7 cellular contexts compared by ENCODE assay signal in the genomic region with DNA sequence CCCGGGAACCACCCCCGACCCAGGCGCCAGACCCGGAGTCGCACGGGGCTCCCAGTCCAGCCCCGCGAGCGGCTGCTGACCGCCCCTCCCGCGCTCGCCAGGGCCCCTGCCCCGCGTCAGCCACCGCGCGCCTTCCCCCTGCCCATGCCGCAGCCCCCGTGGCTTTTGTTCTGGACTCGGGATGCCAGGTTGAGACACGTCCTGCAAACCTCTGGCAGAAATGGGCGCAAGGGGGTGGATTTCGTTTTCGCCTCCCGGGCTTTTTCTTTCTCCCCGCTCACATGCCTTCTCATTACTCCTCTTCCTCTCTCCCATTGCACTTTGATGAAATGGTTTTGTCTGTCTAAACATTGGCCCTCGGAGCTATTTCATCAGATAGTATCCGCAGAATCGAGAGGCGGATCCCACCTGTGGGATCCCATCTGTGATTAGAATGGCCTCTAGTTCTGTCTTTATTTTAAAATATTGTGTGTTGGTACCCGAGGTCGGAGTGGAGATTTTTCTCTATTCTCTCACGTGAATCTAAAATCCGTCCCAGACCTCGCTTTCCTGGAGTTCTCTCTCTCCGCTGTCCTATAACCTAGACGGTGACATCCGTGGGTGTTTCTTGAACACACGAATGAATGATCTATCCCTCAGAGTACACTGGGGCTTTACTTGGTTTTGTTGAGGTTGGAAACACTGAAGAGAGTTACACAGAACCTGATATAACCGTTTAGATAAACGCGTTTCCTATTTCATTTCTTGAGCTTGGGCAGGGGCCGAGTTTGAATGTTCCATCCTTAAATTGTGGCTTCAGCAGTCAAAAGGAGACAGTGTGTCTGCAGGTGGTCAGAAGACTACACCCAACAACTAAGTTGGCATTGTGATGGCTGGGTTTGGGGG. TPM values are rescaled to one million over a fixed set of nuclear protein-coding genes. Genes with fewer than 3 reads are reported as not detected.
A peak's percentile ranks its signal among the peaks of the same experiment; 100 is the strongest.
DNase-seq lines count a peak whose midpoint lies in the region; ATAC-seq and TF ChIP-seq lines count a peak whose summit lies in the region.

No MANE protein-coding gene starts in this region.

- WGBS in mammary epithelial cell (ENCODE audit: low coverage, missing lambda C conversion rate): 3% methylated on average over 33 of the region's 44 CpGs

- TF ChIP-seq POLR2A in GM18505 (IDR thresholded peaks at IDR 0.05; ENCODE audit: borderline replicate concordance, extremely low read depth, insufficient read depth, insufficient read length): no peak

- peak; percentile 25 for DNase-seq in mammary epithelial cell
- no peak for DNase-seq in NCI-H82 treated with DMSO at 0.1 percent for 48 hours (lab: John Stamatoyannopoulos, UW; ENCODE audit: unreplicated experiment)
- no peak for DNase-seq in NOMO-1 treated with DMSO at 0.1 percent for 48 hours (lab: John Stamatoyannopoulos, UW; ENCODE audit: unreplicated experiment)

- peak overlapping the region; percentile 48 for H3K9ac ChIP-seq in mammary epithelial cell (ENCODE audit: insufficient read depth, low read length)

- in situ Hi-C loops in mammary epithelial cell (cut with MboI; ENCODE audit: low sequenced_read_pairs in 2 of 2): no loop called here

- H3K9me3 ChIP-seq in mammary epithelial cell (replicated peaks; ENCODE audit: insufficient read depth, low read length): no peaks in the 10 kb centered on the region
- no peaks in the 10 kb centered on the region for H3K9me3 ChIP-seq in mononuclear cell (ENCODE audit: low read depth, low read length)

- H3K27me3 ChIP-seq in mammary epithelial cell (ENCODE audit: insufficient read depth, low read length) (no peaks in the 10 kb centered on the region), mononuclear cell (ENCODE audit: insufficient read depth, low read length) (peaks cover 8% of the 10 kb centered on the region)

- BruUV-seq in mammary epithelial cell (replicated peaks; lab: Mats Ljungman, UMichigan): no TSS peak

- peak overlapping the region; percentile 5 for H3K27ac ChIP-seq in mammary epithelial cell (ENCODE audit: insufficient read depth, low read depth, low read length)

- H4K20me1 ChIP-seq in mammary epithelial cell (ENCODE audit: insufficient read depth, low read length): no peaks in the 10 kb centered on the region

- H3K79me2 ChIP-seq in mammary epithelial cell (ENCODE audit: insufficient read depth, low read length): peaks cover 32% of the 10 kb centered on the region

- H3K4me1 ChIP-seq in mammary epithelial cell (ENCODE audit: insufficient read depth, low read length) (peaks cover 12% of the 10 kb centered on the region), mononuclear cell (ENCODE audit: insufficient read depth, low read length) (peaks cover 25% of the 10 kb centered on the region)

- ATAC-seq in GM19025 (IDR thresholded peaks at IDR 0.05; ENCODE audit: low read depth, unreplicated experiment) (peak; percentile 13), HG03520 (IDR thresholded peaks at IDR 0.05; ENCODE audit: unreplicated experiment) (peak; percentile 8), GM18505 (IDR thresholded peaks at IDR 0.05; ENCODE audit: unreplicated experiment) (no peak)

- dilution Hi-C loops in mammary epithelial cell (cut with HindIII; ENCODE audit: low sequenced_read_pairs): no loop called here

- intact Hi-C loops in mammary epithelial cell (cut with micrococcal nuclease): loop anchor here (1.0 to 5.0 kb wide), 4 partner anchors 71 to 289 kb away; a partner anchor contains a TSS

- H3K4me2 ChIP-seq in mammary epithelial cell (ENCODE audit: insufficient read depth, low read depth, low read length): peak overlapping the region; percentile 80

- CTCF ChIA-PET in mammary epithelial cell (lab: Charles Lee; ENCODE audit: low non-redundant PET): no interaction called here

- H3K4me3 ChIP-seq in mammary epithelial cell (replicated peaks in 1 of 3; ENCODE audit: insufficient read depth in 1 of 3, low read depth in 2 of 3, low read length in 3 of 3) (peak overlapping the region; percentile 90 to 95 (median 94)), mononuclear cell (ENCODE audit: low read length) (peak overlapping the region; percentile 46)

- no peaks in the 10 kb centered on the region for H3K36me3 ChIP-seq in mammary epithelial cell (ENCODE audit: insufficient read depth, low read length)

- H2AFZ ChIP-seq in mammary epithelial cell (ENCODE audit: low read depth, low read length): peak overlapping the region; percentile 93

- TF ChIP-seq CTCF in mammary epithelial cell (conservative IDR thresholded peaks at IDR 0.05 in 1 of 2, IDR thresholded peaks at IDR 0.05 in 1 of 2; ENCODE audit: extremely low read depth in 1 of 2, insufficient read depth in 1 of 2, low read depth in 1 of 2, low read length in 2 of 2): no peak

RNA-seq across cellular contexts. Expression of a gene that starts 1.9 kb away (rescaled TPM):
- total RNA-seq in mammary epithelial cell (10 to 100 TPM; 17.8 to 20.2 TPM), mononuclear cell (1.8 TPM)
- polyA plus RNA-seq in mammary epithelial cell: 8.4 TPM
- 11.3 TPM for polyA minus RNA-seq in mammary epithelial cell
